In the genomic region with DNA sequence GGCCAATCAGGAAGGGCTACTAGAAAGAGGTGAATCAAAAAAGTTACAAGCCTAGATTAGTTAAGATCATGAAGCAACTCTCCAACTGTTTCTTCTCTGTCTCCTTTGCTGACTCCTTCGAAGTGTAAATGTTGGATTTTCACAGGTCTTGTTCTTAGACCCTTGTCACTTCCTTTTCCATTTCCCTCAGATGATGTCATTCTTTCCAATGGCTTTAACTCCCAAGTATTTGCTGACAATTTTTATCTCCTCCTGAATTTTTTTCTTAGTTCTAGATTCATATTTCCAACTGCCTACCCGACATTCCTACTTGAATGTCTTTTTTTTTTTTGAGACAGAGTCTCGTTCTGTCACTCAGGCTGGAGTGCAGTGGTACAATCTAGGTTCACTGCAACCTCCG, we compare ENCODE assay signal across 24 cellular contexts. TPM values are rescaled to one million over a fixed set of nuclear protein-coding genes. Genes with fewer than 3 reads are reported as not detected.
A peak's percentile ranks its signal among the peaks of the same experiment; 100 is the strongest.
DNase-seq lines count a peak whose midpoint lies in the region; ATAC-seq and TF ChIP-seq lines count a peak whose summit lies in the region.
"Had no signal": no experiment of that assay in that cellular context is flagged by ENCODE, and none has a peak within 500 bp of the region (broad histone marks: within the 10 kb centered on the region; RNA-seq: fewer than 3 reads in every experiment).

No MANE protein-coding gene starts in this region.

- DNase-seq in M059J (ENCODE audit: low read depth) (peak; percentile 3), chondrocyte (ENCODE audit: low spot score) (no peak), fibroblast of pulmonary artery (ENCODE audit: low read depth) (peak; percentile 29), pulmonary artery endothelial cell (ENCODE audit: low read depth, low spot score) (peak; percentile 29), nephron progenitor cell (no peak), body of pancreas (no peak)
- DNase-seq: ACHN; BE2C; C1 segment of cervical spinal cord; CD4-positive, CD25-positive, alpha-beta regulatory T cell; CD8-positive, alpha-beta memory T cell; COR-L47; DMS 273 treated with DMSO at 0.1 percent for 48 hours; DMS53; DND-41; EL; HCEC 1CT; HFFc6; IMR-90 had no signal

- peaks cover 31% of the 10 kb centered on the region for H3K9me3 Mint-ChIP-seq in chondrocyte (ENCODE audit: low read depth)
- peaks cover 80% of the 10 kb centered on the region for H3K9me3 Mint-ChIP-seq in nephron progenitor cell

- peaks cover 6% of the 10 kb centered on the region for H3K4me1 Mint-ChIP-seq in chondrocyte (ENCODE audit: low read depth)
- H3K4me1 Mint-ChIP-seq in nephron progenitor cell, result no peaks in the 10 kb centered on the region
- H3K4me1 Mint-ChIP-seq: CD4-positive, CD25-positive, alpha-beta regulatory T cell; CD8-positive, alpha-beta memory T cell had no signal

- no peak overlapping the region for H3K4me3 ChIP-seq in fibroblast of pulmonary artery (replicated peaks; ENCODE audit: low read depth, low read length)
- no peak overlapping the region for H3K4me3 ChIP-seq in body of pancreas
- H3K4me3 ChIP-seq: GM12878, GM23338 had no signal

- ATAC-seq in body of pancreas (no peak), GM18498 (IDR thresholded peaks at IDR 0.05; ENCODE audit: unreplicated experiment) (no peak)
- ATAC-seq: GM12878, GM23338 had no signal

- no peaks in the 10 kb centered on the region for H3K36me3 ChIP-seq in body of pancreas (replicated peaks in 1 of 2; ENCODE audit: insufficient read depth in 1 of 2, low read depth in 2 of 2)
- H3K36me3 ChIP-seq: BE2C had no signal

- 82 to 85% methylated on average over 4 of the region's 4 CpGs for WGBS in body of pancreas, 2 donors

- H3K27me3 ChIP-seq in body of pancreas, result no peaks in the 10 kb centered on the region
- H3K27me3 ChIP-seq: BE2C had no signal

- no peaks in the 10 kb centered on the region for H3K27me3 Mint-ChIP-seq in chondrocyte (ENCODE audit: low read depth)
- peaks cover 2% of the 10 kb centered on the region for H3K27me3 Mint-ChIP-seq in nephron progenitor cell (ENCODE audit: low read depth, poor library complexity)

- no peaks in the 10 kb centered on the region for H3K9me3 ChIP-seq in body of pancreas

- TF ChIP-seq CTCF in chondrocyte (IDR thresholded peaks at IDR 0.05) (no peak), fibroblast of pulmonary artery (IDR thresholded peaks at IDR 0.05; ENCODE audit: low read length, missing control alignments) (no peak), nephron progenitor cell (IDR thresholded peaks at IDR 0.05) (no peak), body of pancreas (IDR thresholded peaks at IDR 0.05) (no peak)

- H3K4me1 ChIP-seq in body of pancreas, result no peaks in the 10 kb centered on the region

- H3K4me3 Mint-ChIP-seq in chondrocyte (ENCODE audit: unreplicated experiment) (no peak overlapping the region), nephron progenitor cell (no peak overlapping the region)
- H3K4me3 Mint-ChIP-seq: CD4-positive, CD25-positive, alpha-beta regulatory T cell; CD8-positive, alpha-beta memory T cell; GM23338; HFFc6 had no signal

- H3K27ac ChIP-seq in body of pancreas, result no peak overlapping the region
- H3K27ac ChIP-seq: HL-60 had no signal

- H3K36me3 Mint-ChIP-seq in chondrocyte (ENCODE audit: low read depth) (peaks cover 11% of the 10 kb centered on the region), nephron progenitor cell (ENCODE audit: low read depth) (peaks cover 48% of the 10 kb centered on the region)
- H3K36me3 Mint-ChIP-seq: CD4-positive, CD25-positive, alpha-beta regulatory T cell had no signal

- peak overlapping the region; percentile 9 for H3K27ac Mint-ChIP-seq in chondrocyte (ENCODE audit: unreplicated experiment)
- H3K27ac Mint-ChIP-seq in nephron progenitor cell, result no peak overlapping the region
- H3K27ac Mint-ChIP-seq: CD4-positive, CD25-positive, alpha-beta regulatory T cell; CD8-positive, alpha-beta memory T cell; GM23338; HFFc6 had no signal

- no peak for TF ChIP-seq POLR2A in body of pancreas (IDR thresholded peaks at IDR 0.05)

- intact Hi-C loops in body of pancreas (cut with DNase I), result no loop called here

RNA-seq across cellular contexts. Expression of a gene that starts 10.8 kb away (rescaled TPM):
- total RNA-seq in M059J (2014; rRNA removed; shearing (Covaris generic)), result 32.8 and 38.6 TPM in 2 replicates
- 3.6 to 6.3 TPM (median 5.6 TPM) in 3 replicates for total RNA-seq in chondrocyte
- 23.6 and 33.4 TPM in 2 replicates for total RNA-seq in pulmonary artery endothelial cell
- 1 to 10 TPM; 2.1 to 2.3 TPM for total RNA-seq in body of pancreas
- total RNA-seq: HT1080 had no signal

Comparison
In these comparisons a context has a peak if more than half of its experiments do, and no peak if none do; other contexts are left out.
1. DNase-seq: peak in M059J (single experiment), fibroblast of pulmonary artery (single experiment) and pulmonary artery endothelial cell (single experiment); none in chondrocyte (single experiment), nephron progenitor cell (single experiment) and body of pancreas (0 of 4).